In genomic region chr17:42980274-42980765, GRCh38 we compare ENCODE assay signal across 1 cellular context.
TF ChIP-seq lines count a peak whose summit lies in the region.

Gene RUNDC1 (plus strand): TSS chr17:42980565. CDS start chr17:42980577, 12 bp downstream.

TF ChIP-seq in HepG2, 621 proteins besides CTCF, POLR2A, EP300 and RAD21 (continued from another document and continues in another):
- TF ChIP-seq ZNF639 (CRISPR knock-in tag; conservative IDR thresholded peaks at IDR 0.05) (no peak; the same call in 1 of the 2 replicates), GTF3A (CRISPR knock-in tag; conservative IDR thresholded peaks at IDR 0.05) (no peak), RCOR2 (CRISPR knock-in tag; IDR thresholded peaks at IDR 0.05) (no peak), ZNF652 (CRISPR knock-in tag; IDR thresholded peaks at IDR 0.05; ENCODE audit: borderline replicate concordance, low read depth) (no peak), MYC (CRISPR knock-in tag; IDR thresholded peaks at IDR 0.05; ENCODE audit: borderline replicate concordance) (no peak; the same call in none of the 2 replicates), SETDB1 (CRISPR knock-in tag; IDR thresholded peaks at IDR 0.05; ENCODE audit: borderline replicate concordance) (no peak), KLF9 (CRISPR knock-in tag; IDR thresholded peaks at IDR 0.05; ENCODE audit: low read depth) (peak; percentile 78; the same call in 1 of the 2 replicates), TARDBP (CRISPR knock-in tag; IDR thresholded peaks at IDR 0.05) (no peak), ZNF768 (CRISPR knock-in tag; IDR thresholded peaks at IDR 0.05) (no peak), ZNF670 (CRISPR knock-in tag; IDR thresholded peaks at IDR 0.05; ENCODE audit: borderline replicate concordance) (no peak; the same call in 1 of the 2 replicates), FOSL2 (CRISPR knock-in tag; IDR thresholded peaks at IDR 0.05) (no peak), ZNF589 (CRISPR knock-in tag; conservative IDR thresholded peaks at IDR 0.05) (0 out of 2 replicates have a peak, but pooled peaks have one; percentile 49), ZNF598 (CRISPR knock-in tag; IDR thresholded peaks at IDR 0.05; ENCODE audit: borderline replicate concordance) (no peak), ZNF784 (CRISPR knock-in tag; IDR thresholded peaks at IDR 0.05; ENCODE audit: borderline replicate concordance) (no peak; the same call in 1 of the 2 replicates), CERS6 (CRISPR knock-in tag; IDR thresholded peaks at IDR 0.05) (no peak), ZNF704 (CRISPR knock-in tag; IDR thresholded peaks at IDR 0.05; ENCODE audit: borderline replicate concordance) (peak; percentile 35; the same call in 1 of the 2 replicates), ZNF367 (CRISPR knock-in tag; IDR thresholded peaks at IDR 0.05; ENCODE audit: borderline replicate concordance) (peak; percentile 57; the same call in 1 of the 2 replicates), SSRP1 (CRISPR knock-in tag; IDR thresholded peaks at IDR 0.05) (no peak; the same call in 1 of the 2 replicates), ZNF740 (CRISPR knock-in tag; IDR thresholded peaks at IDR 0.05) (no peak; the same call in 1 of the 2 replicates), HOXA3 (CRISPR knock-in tag; IDR thresholded peaks at IDR 0.05) (peak; percentile 88), ZEB1 (IDR thresholded peaks at IDR 0.05; ENCODE audit: insufficient replicate concordance, low read depth) (no peak), SRSF4 (IDR thresholded peaks at IDR 0.05; ENCODE audit: low read depth, low read length, poor library complexity, severe bottlenecking) (no peak), AFF4 (CRISPR knock-in tag; IDR thresholded peaks at IDR 0.05) (no peak), AHR (CRISPR knock-in tag; IDR thresholded peaks at IDR 0.05) (peak; percentile 4; the same call in 1 of the 2 replicates), XRCC5 (optimal IDR thresholded peaks at IDR 0.05; ENCODE audit: low read length) (peak; percentile 9), ZNF331 (CRISPR knock-in tag; IDR thresholded peaks at IDR 0.05) (peak; percentile 47; the same call in 1 of the 2 replicates), ETV6 (CRISPR knock-in tag; conservative IDR thresholded peaks at IDR 0.05) (no peak), FOSL1 (CRISPR knock-in tag; IDR thresholded peaks at IDR 0.05; ENCODE audit: borderline replicate concordance) (no peak), TFDP2 (CRISPR knock-in tag; IDR thresholded peaks at IDR 0.05) (peak; percentile 39), ZNF451 (CRISPR knock-in tag; IDR thresholded peaks at IDR 0.05) (peak; percentile 56), ZFP82 (CRISPR knock-in tag; IDR thresholded peaks at IDR 0.05; ENCODE audit: borderline replicate concordance) (peak; percentile 79; the same call in 1 of the 2 replicates), ZNF543 (CRISPR knock-in tag; IDR thresholded peaks at IDR 0.05) (no peak), ZNF747 (CRISPR knock-in tag; IDR thresholded peaks at IDR 0.05; ENCODE audit: borderline replicate concordance) (no peak), ZNF547 (CRISPR knock-in tag; IDR thresholded peaks at IDR 0.05) (no peak; the same call in 1 of the 2 replicates), ZXDC (CRISPR knock-in tag; IDR thresholded peaks at IDR 0.05) (no peak), ZBED4 (CRISPR knock-in tag; IDR thresholded peaks at IDR 0.05; ENCODE audit: borderline replicate concordance) (no peak), FOXA3 (CRISPR knock-in tag; IDR thresholded peaks at IDR 0.05) (no peak; the same call in none of the 2 replicates), ZBTB10 (CRISPR knock-in tag; IDR thresholded peaks at IDR 0.05; ENCODE audit: borderline replicate concordance) (peak; percentile 90; the same call in 1 of the 2 replicates), ZNF431 (CRISPR knock-in tag; IDR thresholded peaks at IDR 0.05; ENCODE audit: borderline replicate concordance, low read depth) (no peak)
